11 cellular contexts compared by ENCODE assay signal in genomic region chrX:1171915-1172314, GRCh38. TPM values are rescaled to one million over a fixed set of nuclear protein-coding genes. Genes with fewer than 3 reads are reported as not detected.
"Had no signal": no experiment of that assay in that cellular context is flagged by ENCODE, and none has a peak within 500 bp of the region (broad histone marks: within the 10 kb centered on the region; RNA-seq: fewer than 3 reads in every experiment).

No MANE protein-coding gene starts in this region.

RNA-seq across cellular contexts. Expression of gene CRLF2, which starts 40.5 kb away (rescaled TPM):
- total RNA-seq: cerebellum; endothelial cell of umbilical vein; epithelial cell of proximal tubule; kidney epithelial cell; mammary epithelial cell; myocyte; naive thymus-derived CD8-positive, alpha-beta T cell; prostate gland; right atrium auricular region; smooth muscle cell had no signal
- polyA plus RNA-seq: endothelial cell of umbilical vein; mammary epithelial cell; naive thymus-derived CD8-positive, alpha-beta T cell; neural cell; smooth muscle cell had no signal
